Comparison of ENCODE assay signal across 9 cellular contexts in genomic region chr21:45248893-45249381, GRCh38. TPM values are rescaled to one million over a fixed set of nuclear protein-coding genes. Genes with fewer than 3 reads are reported as not detected.
DNase-seq lines count a peak whose midpoint lies in the region; ATAC-seq and TF ChIP-seq lines count a peak whose summit lies in the region.
"Had no signal": no experiment of that assay in that cellular context is flagged by ENCODE, and none has a peak within 500 bp of the region (broad histone marks: within the 10 kb centered on the region; RNA-seq: fewer than 3 reads in every experiment).

No MANE protein-coding gene starts in this region.

- peak overlapping the region; percentile 9 for H3K9ac ChIP-seq in adipocyte (ENCODE audit: low read length)

- no peak for ATAC-seq in GM21515 (IDR thresholded peaks at IDR 0.05; ENCODE audit: unreplicated experiment)

- peaks cover 12% of the 10 kb centered on the region for H3K9me3 ChIP-seq in adipocyte (ENCODE audit: control insufficient read depth, low read length)

- H3K27me3 ChIP-seq in adipocyte (replicated peaks; ENCODE audit: control insufficient read depth, insufficient read depth, low read length), result peaks cover 44% of the 10 kb centered on the region

- peaks cover 16% of the 10 kb centered on the region for H3K4me1 ChIP-seq in adipocyte (ENCODE audit: control insufficient read depth, insufficient read depth, low read length)

- TF ChIP-seq CTCF in GM20000 (IDR thresholded peaks at IDR 0.05; ENCODE audit: extremely low read depth, missing control alignments), result no peak

- peak overlapping the region; percentile 76 for H3K4me3 ChIP-seq in adipocyte (ENCODE audit: low read length)

- H3K36me3 ChIP-seq in adipocyte (ENCODE audit: control insufficient read depth, insufficient read depth, low read length, severe bottlenecking), result no peaks in the 10 kb centered on the region

- DNase-seq in HT1080 (ENCODE audit: low read depth) (peak; percentile 11), adipocyte (ENCODE audit: low read depth) (peak; percentile 16), hippocampal formation (lab: John Stamatoyannopoulos, UW) (peak; percentile 10 to 18), stromal cell of bone marrow (ENCODE audit: low read depth) (peak; percentile 15), GM20000 (ENCODE audit: low spot score) (no peak), NOMO-1 (lab: John Stamatoyannopoulos, UW; ENCODE audit: unreplicated experiment in 2 of 2) (no peak), T1000 (lab: John Stamatoyannopoulos, UW) (no peak)
- DNase-seq: effector CD8-positive, alpha-beta T cell had no signal

RNA-seq across cellular contexts. Expression of gene POFUT2, which starts 38.8 kb away (rescaled TPM):
- 19.4 and 36.5 TPM in 2 replicates for total RNA-seq in HT1080 (2014; rRNA removed; shearing (Covaris generic))
- 39.6 and 39.7 TPM in 2 replicates for polyA plus RNA-seq in HT1080 (2015; cell fraction: cytosol; rRNA removed)
- polyA plus RNA-seq in HT1080 (2015; cell fraction: nucleus; rRNA removed), result 152 and 170 TPM in 2 replicates

Comparison
In these comparisons a context has a peak if more than half of its experiments do, and no peak if none do; other contexts are left out.
1. DNase-seq: peak in HT1080 (single experiment), adipocyte (single experiment), hippocampal formation (2 of 2) and stromal cell of bone marrow (single experiment); none in GM20000 (single experiment), NOMO-1 (0 of 2) and T1000 (single experiment).